ENCODE assay signal across 25 cellular contexts in the genomic region with DNA sequence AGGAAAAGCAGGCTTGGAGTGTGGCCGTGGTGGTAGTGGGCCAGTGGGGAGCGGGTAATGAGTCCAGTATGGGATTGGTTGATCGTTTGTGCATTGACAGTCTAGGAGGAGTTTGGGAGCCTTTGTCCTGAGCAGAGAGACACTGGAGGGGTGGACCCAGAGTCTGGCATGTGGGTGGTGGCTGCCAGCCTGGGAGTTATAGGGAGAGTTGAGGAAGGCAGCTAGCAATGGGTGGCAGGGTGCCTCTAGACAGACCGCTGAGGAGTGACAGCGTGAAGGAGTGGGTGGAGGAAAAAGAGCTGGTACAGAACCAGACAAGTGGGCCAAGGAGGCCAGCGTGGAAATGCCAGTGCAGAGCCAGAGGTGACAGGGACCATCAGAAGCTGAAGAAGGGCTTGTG. TPM values are rescaled to one million over a fixed set of nuclear protein-coding genes. Genes with fewer than 3 reads are reported as not detected.
DNase-seq lines count a peak whose midpoint lies in the region; TF ChIP-seq lines count a peak whose summit lies in the region.
"Had no signal": no experiment of that assay in that cellular context is flagged by ENCODE, and none has a peak within 500 bp of the region (broad histone marks: within the 10 kb centered on the region; RNA-seq: fewer than 3 reads in every experiment).

No MANE protein-coding gene starts in this region.

- no peaks in the 10 kb centered on the region for H3K9me3 ChIP-seq in SK-N-MC (ENCODE audit: low read depth, low read length)
- H3K9me3 ChIP-seq in neuronal stem cell (replicated peaks in 1 of 2; ENCODE audit: control insufficient read depth in 2 of 2, insufficient read depth in 1 of 2, low read depth in 1 of 2, low read length in 2 of 2) = peaks cover 0 to 5% of the 10 kb centered on the region in 2 donors
- H3K9me3 ChIP-seq in hepatocyte (ENCODE audit: low read depth) = no peaks in the 10 kb centered on the region
- H3K9me3 ChIP-seq: BE2C had no signal

- H3K9ac ChIP-seq in SK-N-MC (ENCODE audit: insufficient read length) (peak overlapping the region; percentile 15), neuronal stem cell (ENCODE audit: low read depth, low read length, poor library complexity) (no peak overlapping the region)
- H3K9ac ChIP-seq: BLaER1 had no signal

- no peak overlapping the region for H3K14ac ChIP-seq in neuronal stem cell (ENCODE audit: low read length)

- no peaks in the 10 kb centered on the region for H3K9me2 ChIP-seq in hepatocyte (replicated peaks; ENCODE audit: insufficient read depth)

- H3K4me1 ChIP-seq in neuronal stem cell (ENCODE audit: control insufficient read depth in 2 of 2, insufficient read depth in 1 of 2, low read depth in 1 of 2, low read length in 2 of 2) (peaks cover 0 to 4% of the 10 kb centered on the region in 2 donors), hepatocyte (ENCODE audit: insufficient read depth) (no peaks in the 10 kb centered on the region)
- H3K4me1 ChIP-seq: BE2C, BLaER1 had no signal

- H3K4me2 ChIP-seq in neuronal stem cell (ENCODE audit: insufficient read depth, low read length, poor library complexity, severe bottlenecking) (no peak overlapping the region), hepatocyte (no peak overlapping the region)
- H3K4me2 ChIP-seq: BLaER1 had no signal

- no peak overlapping the region for H3K4ac ChIP-seq in neuronal stem cell (ENCODE audit: low read length)

- H3K4me3 ChIP-seq in SK-N-MC (no peak overlapping the region), coronary artery (no peak overlapping the region), neuronal stem cell (ENCODE audit: low read length in 2 of 2) (no peak overlapping the region), hepatocyte (no peak overlapping the region)
- H3K4me3 ChIP-seq: BLaER1, GM12878 had no signal

- peak overlapping the region; percentile 50 for H3K18ac ChIP-seq in neuronal stem cell (ENCODE audit: low read length)

- H4K8ac ChIP-seq in neuronal stem cell (ENCODE audit: low read depth, low read length) = no peak overlapping the region

- H2BK15ac ChIP-seq in neuronal stem cell (ENCODE audit: low read length) = no peak overlapping the region

- H3K27ac ChIP-seq in SK-N-MC = peak overlapping the region; percentile 95
- H3K27ac ChIP-seq in coronary artery = no peak overlapping the region
- no peak overlapping the region for H3K27ac ChIP-seq in neuronal stem cell (replicated peaks; ENCODE audit: low read length)
- no peak overlapping the region for H3K27ac ChIP-seq in hepatocyte
- H3K27ac ChIP-seq: BLaER1 had no signal

- peak overlapping the region; percentile 45 for H3K23ac ChIP-seq in neuronal stem cell (ENCODE audit: low read depth, low read length, poor library complexity)

- H3K36me3 ChIP-seq in SK-N-MC (ENCODE audit: insufficient read depth, low read length) = peaks cover 12% of the 10 kb centered on the region
- no peaks in the 10 kb centered on the region for H3K36me3 ChIP-seq in neuronal stem cell (replicated peaks in 1 of 2; ENCODE audit: control insufficient read depth in 2 of 2, insufficient read depth in 2 of 2, low read length in 2 of 2)
- H3K36me3 ChIP-seq in hepatocyte (replicated peaks; ENCODE audit: insufficient read depth, low read depth) = no peaks in the 10 kb centered on the region
- H3K36me3 ChIP-seq: BE2C, BLaER1 had no signal

- H3K27me3 ChIP-seq in neuronal stem cell (ENCODE audit: control insufficient read depth in 3 of 3, insufficient read depth in 3 of 3, low read depth in 1 of 3, low read length in 3 of 3) = peaks cover 0 to 30% (median 14%) of the 10 kb centered on the region in 3 experiments
- H3K27me3 ChIP-seq in hepatocyte = peaks cover 42% of the 10 kb centered on the region

- H2AFZ ChIP-seq in neuronal stem cell (ENCODE audit: low read length) (no peak overlapping the region), hepatocyte (no peak overlapping the region)

- no peaks in the 10 kb centered on the region for H3K79me1 ChIP-seq in neuronal stem cell (ENCODE audit: low read depth, low read length)

- no peak overlapping the region for H4K91ac ChIP-seq in neuronal stem cell (ENCODE audit: low read depth, low read length, poor library complexity)

- no peak overlapping the region for H2AK5ac ChIP-seq in neuronal stem cell (ENCODE audit: low read depth, low read length)

- no peaks in the 10 kb centered on the region for H4K20me1 ChIP-seq in hepatocyte (ENCODE audit: insufficient read depth, poor library complexity, severe bottlenecking)
- H4K20me1 ChIP-seq: BLaER1 had no signal

- no peaks in the 10 kb centered on the region for H3K79me2 ChIP-seq in hepatocyte

- H2BK120ac ChIP-seq in neuronal stem cell (ENCODE audit: low read depth, low read length) = no peak overlapping the region

- no peak overlapping the region for H2BK12ac ChIP-seq in neuronal stem cell (ENCODE audit: low read length)

- no peak overlapping the region for H2BK5ac ChIP-seq in neuronal stem cell (ENCODE audit: low read length)

- no peak for DNase-seq in SK-N-MC (ENCODE audit: low read depth, low spot score)
- peak; percentile 41 for DNase-seq in coronary artery (ENCODE audit: low spot score)
- DNase-seq in neuronal stem cell (ENCODE audit: low spot score) = no peak
- no peak for DNase-seq in hepatocyte (ENCODE audit: low spot score)
- no peak for DNase-seq in occipital lobe (lab: John Stamatoyannopoulos, UW)
- no peak for DNase-seq in NCI-H748 treated with DMSO at 0.1 percent for 48 hours (lab: John Stamatoyannopoulos, UW)
- DNase-seq: 8988T; ACHN; BE2C; C1 segment of cervical spinal cord; CD4-positive, alpha-beta memory T cell; CD4-positive, CD25-positive, alpha-beta regulatory T cell; CD8-positive, alpha-beta memory T cell; COR-L47; DMS 273 treated with DMSO at 0.1 percent for 48 hours; DMS153; DMS53; DMS79; DND-41; EL; GDM1 had no signal

- TF ChIP-seq CTCF in coronary artery (IDR thresholded peaks at IDR 0.05) (no peak), hepatocyte (IDR thresholded peaks at IDR 0.05; ENCODE audit: poor library complexity) (no peak)

- WGBS in neuronal stem cell (ENCODE audit: extremely low coverage in 2 of 2, insufficient read length in 2 of 2, insufficient replicate concordance in 1 of 2), 2 donors = no CpG with 5 or more reads among the region's 6 CpGs
- 90% methylated on average over 6 of the region's 6 CpGs for WGBS in hepatocyte (ENCODE audit: low lambda C conversion rate, missing lambda C conversion rate)

RNA-seq across cellular contexts. Expression of a gene that starts 1.9 kb away (rescaled TPM):
- 2.0 TPM for polyA plus RNA-seq in neuronal stem cell (2013, experiment 1 of 2)
- polyA plus RNA-seq in neuronal stem cell (2013, experiment 2 of 2) = 2.3 TPM
- 0.97 TPM in 1 of 2 replicates, not detected in the other for total RNA-seq in hepatocyte
- polyA plus RNA-seq in hepatocyte = 0.32 TPM in 1 of 2 replicates, not detected in the other
- 14.7 TPM for total RNA-seq in occipital lobe
- total RNA-seq: CD4-positive, alpha-beta memory T cell; CD4-positive, CD25-positive, alpha-beta regulatory T cell; CD8-positive, alpha-beta memory T cell; G401; GM12878 had no signal
- polyA plus RNA-seq: CD14-positive monocyte; CD4-positive, alpha-beta memory T cell; CD4-positive, CD25-positive, alpha-beta regulatory T cell; CD8-positive, alpha-beta memory T cell; GM12878 had no signal
